In genomic region chr2:120253021-120253882, GRCh38 we compare ENCODE assay signal across 8 cellular contexts. TPM values are rescaled to one million over a fixed set of nuclear protein-coding genes. Genes with fewer than 3 reads are reported as not detected.
DNase-seq lines count a peak whose midpoint lies in the region; ATAC-seq and TF ChIP-seq lines count a peak whose summit lies in the region.

No MANE protein-coding gene starts in this region.

- H3K9me3 ChIP-seq in esophagus muscularis mucosa, result no peaks in the 10 kb centered on the region
- H3K9me3 ChIP-seq in mucosa of descending colon, result no peaks in the 10 kb centered on the region

- peak; percentile 42 for TF ChIP-seq CTCF in CD14-positive monocyte (IDR thresholded peaks at IDR 0.05)
- TF ChIP-seq CTCF in esophagus muscularis mucosa (IDR thresholded peaks at IDR 0.05), result peak; percentile 29 to 55 (median 31)
- no peak for TF ChIP-seq CTCF in mucosa of descending colon (IDR thresholded peaks at IDR 0.05)

- peaks cover 57% of the 10 kb centered on the region for H3K4me1 Mint-ChIP-seq in CD14-positive monocyte
- peaks cover 55% of the 10 kb centered on the region for H3K4me1 Mint-ChIP-seq in activated T-cell treated with anti-CD3 and anti-CD28 coated beads, Interleukin-2, amount 50 U/mL, for 24 hours (ENCODE audit: low read depth)

- ATAC-seq in GM18519 (IDR thresholded peaks at IDR 0.05; ENCODE audit: low FRiP score, unreplicated experiment), result peak; percentile 27
- peak; percentile 25 for ATAC-seq in HG02981 (IDR thresholded peaks at IDR 0.05; ENCODE audit: unreplicated experiment)
- peak; percentile 71 for ATAC-seq in mucosa of descending colon

- H3K27ac Mint-ChIP-seq in CD14-positive monocyte, result peak overlapping the region; percentile 90 to 97 (median 93)
- H3K27ac Mint-ChIP-seq in activated T-cell treated with anti-CD3 and anti-CD28 coated beads, Interleukin-2, amount 50 U/mL, for 24 hours, result peak overlapping the region; percentile 92

- peaks cover 2 to 11% (median 10%) of the 10 kb centered on the region in 3 donors for H3K27me3 Mint-ChIP-seq in CD14-positive monocyte (ENCODE audit: low read depth in 3 of 3)
- peaks cover 3% of the 10 kb centered on the region for H3K27me3 Mint-ChIP-seq in activated T-cell treated with anti-CD3 and anti-CD28 coated beads, Interleukin-2, amount 50 U/mL, for 24 hours

- no peak for TF ChIP-seq POLR2A in esophagus muscularis mucosa (IDR thresholded peaks at IDR 0.05; ENCODE audit: low read depth)

- intact Hi-C loops in CD14-positive monocyte (cut with micrococcal nuclease), result no loop called here
- intact Hi-C loops in esophagus muscularis mucosa (cut with DNase I), result loop anchor here (10.0 kb wide), 1 partner anchor 62 kb away; no protein-coding TSS in a partner anchor
- intact Hi-C loops in mucosa of descending colon (cut with DNase I, micrococcal nuclease), result no loop called here

- H3K27ac ChIP-seq in esophagus muscularis mucosa (replicated peaks in 1 of 4), result peak overlapping the region; percentile 87 to 98 (median 92)

- WGBS in esophagus muscularis mucosa, result 0% methylated on average over 37 of the region's 60 CpGs

- no peak for TF ChIP-seq EP300 in esophagus muscularis mucosa (IDR thresholded peaks at IDR 0.05)

- H3K36me3 ChIP-seq in esophagus muscularis mucosa (peaks cover 0 to 3% (median 0%) of the 10 kb centered on the region in 4 donors), mucosa of descending colon (ENCODE audit: low read depth) (no peaks in the 10 kb centered on the region)

- no peaks in the 10 kb centered on the region for H3K27me3 ChIP-seq in esophagus muscularis mucosa

- H3K36me3 Mint-ChIP-seq in CD14-positive monocyte, result peaks cover 11 to 16% of the 10 kb centered on the region in 2 donors
- peaks cover 39% of the 10 kb centered on the region for H3K36me3 Mint-ChIP-seq in activated T-cell treated with anti-CD3 and anti-CD28 coated beads, Interleukin-2, amount 50 U/mL, for 24 hours (ENCODE audit: low read depth)

- peak overlapping the region; percentile 78 to 100 (median 88) for H3K4me3 ChIP-seq in esophagus muscularis mucosa
- peak overlapping the region; percentile 75 for H3K4me3 ChIP-seq in mucosa of descending colon

- DNase-seq in CD14-positive monocyte (ENCODE audit: low spot score), result peak; percentile 86
- DNase-seq in NCI-H526 (lab: John Stamatoyannopoulos, UW), result peak; percentile 32 to 82
- DNase-seq in activated T-cell treated with anti-CD3 and anti-CD28 coated beads, Interleukin-2, amount 50 U/mL, for 24 hours, result peak; percentile 70
- peak; percentile 96 for DNase-seq in esophagus muscularis mucosa (ENCODE audit: extremely low spot score)
- peak; percentile 74 to 91 (median 84) for DNase-seq in mucosa of descending colon
- DNase-seq in superior temporal gyrus (ENCODE audit: extremely low spot score), result peak; percentile 75

- peaks cover 27 to 55% (median 48%) of the 10 kb centered on the region in 4 donors for H3K4me1 ChIP-seq in esophagus muscularis mucosa
- H3K4me1 ChIP-seq in mucosa of descending colon (ENCODE audit: low read depth), result peaks cover 9% of the 10 kb centered on the region

- peaks cover 0 to 5% (median 2%) of the 10 kb centered on the region in 7 donors for H3K9me3 Mint-ChIP-seq in CD14-positive monocyte
- H3K9me3 Mint-ChIP-seq in activated T-cell treated with anti-CD3 and anti-CD28 coated beads, Interleukin-2, amount 50 U/mL, for 24 hours, result no peaks in the 10 kb centered on the region

- peak overlapping the region; percentile 92 to 99 for H3K4me3 Mint-ChIP-seq in CD14-positive monocyte
- H3K4me3 Mint-ChIP-seq in activated T-cell treated with anti-CD3 and anti-CD28 coated beads, Interleukin-2, amount 50 U/mL, for 24 hours, result peak overlapping the region; percentile 91

RNA-seq across cellular contexts. Expression of gene RALB, which starts 0.6 kb away (rescaled TPM):
- 100 to 1,000 TPM; 139 to 163 TPM for polyA plus RNA-seq in CD14-positive monocyte
- total RNA-seq in esophagus muscularis mucosa, result 10 to 100 TPM; 41.5 to 59.1 (median 54.4) TPM
- total RNA-seq in mucosa of descending colon, result 10 to 100 TPM; 75.1 to 83.8 (median 80.8) TPM

RNA-seq across cellular contexts. Expression of gene TMEM185B, which starts 30.1 kb away (rescaled TPM):
- 10 to 100 TPM; 18.1 to 20.4 TPM for polyA plus RNA-seq in CD14-positive monocyte
- total RNA-seq in esophagus muscularis mucosa (10 to 100 TPM; 21.6 to 33.8 (median 31.9) TPM), mucosa of descending colon (10 to 100 TPM; 13.6 to 19.0 (median 14.2) TPM)

Comparison
In these comparisons a context has a peak if more than half of its experiments do, and no peak if none do; other contexts are left out.
1. Peak in every context shown above with its lines: DNase-seq, ATAC-seq, H3K4me3 ChIP-seq and H3K27ac ChIP-seq.